15 cellular contexts compared by ENCODE assay signal in the genomic region with DNA sequence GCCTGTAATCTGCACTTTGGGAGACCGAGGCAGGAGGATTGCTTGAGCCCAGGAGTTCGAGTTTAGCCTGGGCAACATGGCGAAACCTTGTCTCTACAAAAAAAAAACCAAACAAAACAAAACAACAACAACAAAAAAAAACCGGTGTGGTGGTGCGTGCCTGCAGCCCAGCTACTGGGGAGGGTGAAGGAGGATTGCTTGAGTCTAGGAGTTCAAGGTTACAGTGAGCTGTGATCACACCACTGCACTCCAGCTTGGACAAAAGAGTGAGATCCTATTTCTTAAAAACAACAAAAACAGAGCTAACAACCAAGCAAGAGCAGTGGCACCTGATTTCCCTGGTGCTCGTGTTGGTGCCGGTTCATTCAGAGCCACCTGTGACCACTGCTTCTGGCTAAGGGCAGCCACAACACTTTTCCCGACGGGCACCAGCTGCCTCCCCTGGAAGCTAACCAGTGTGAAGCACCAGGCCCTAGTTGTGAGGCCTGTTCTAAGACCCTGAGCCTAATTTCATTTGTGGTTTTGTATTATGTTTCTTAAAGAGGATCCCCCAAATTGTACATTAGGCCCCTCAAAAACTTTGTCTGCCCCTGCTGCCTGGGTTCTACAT. TPM values are rescaled to one million over a fixed set of nuclear protein-coding genes. Genes with fewer than 3 reads are reported as not detected.
DNase-seq lines count a peak whose midpoint lies in the region; ATAC-seq and TF ChIP-seq lines count a peak whose summit lies in the region.
"Had no signal": no experiment of that assay in that cellular context is flagged by ENCODE, and none has a peak within 500 bp of the region (broad histone marks: within the 10 kb centered on the region; RNA-seq: fewer than 3 reads in every experiment).

No MANE protein-coding gene starts in this region.

- no peaks in the 10 kb centered on the region for H3K4me1 ChIP-seq in IMR-90 (ENCODE audit: control insufficient read depth, insufficient read depth, low read length)

- no peak overlapping the region for H3K4ac ChIP-seq in IMR-90 (ENCODE audit: low read depth, low read length)

- H4K91ac ChIP-seq in IMR-90 (ENCODE audit: insufficient read depth, low read depth, low read length) = no peak overlapping the region

- H4K20me1 ChIP-seq in IMR-90 (ENCODE audit: insufficient read depth, low read length) = no peaks in the 10 kb centered on the region

- H3K36me3 Mint-ChIP-seq in progenitor cell of endocrine pancreas (ENCODE audit: insufficient read depth) = no peaks in the 10 kb centered on the region
- H3K36me3 Mint-ChIP-seq: mesothelial cell of epicardium had no signal

- H3K27ac ChIP-seq in 22Rv1 (peak overlapping the region; percentile 28; the same call in 1 of the 2 replicates), IMR-90 (ENCODE audit: insufficient read depth, low read length) (no peak overlapping the region)

- H3K9me3 ChIP-seq in IMR-90 (ENCODE audit: control insufficient read depth, insufficient read depth, low read length) = no peaks in the 10 kb centered on the region

- no peak for TF ChIP-seq POLR2A in IMR-90 (IDR thresholded peaks at IDR 0.05; ENCODE audit: low read depth, low read length)

- H3K23ac ChIP-seq in IMR-90 (ENCODE audit: low read depth, low read length) = 0 out of 2 replicates have a peak overlapping the region, but pooled peaks have one; percentile 73

- ATAC-seq in IMR-90 (ENCODE audit: low read depth) = no peak
- no peak for ATAC-seq in HG03520 (IDR thresholded peaks at IDR 0.05; ENCODE audit: unreplicated experiment)
- no peak for ATAC-seq in HG02981 (IDR thresholded peaks at IDR 0.05; ENCODE audit: unreplicated experiment)

- intact Hi-C loops in IMR-90 (cut with micrococcal nuclease) = no loop called here

- TF ChIP-seq CTCF in 22Rv1 (IDR thresholded peaks at IDR 0.05) = no peak
- TF ChIP-seq CTCF in IMR-90 (conservative IDR thresholded peaks at IDR 0.05; ENCODE audit: low read depth, low read length) = no peak
- TF ChIP-seq CTCF in fibroblast of mammary gland (conservative IDR thresholded peaks at IDR 0.05; ENCODE audit: control insufficient read depth, insufficient read depth, low read depth, low read length) = no peak
- TF ChIP-seq CTCF in progenitor cell of endocrine pancreas (IDR thresholded peaks at IDR 0.05; ENCODE audit: unreplicated experiment) = no peak

- peaks cover 36% of the 10 kb centered on the region for H3K27me3 Mint-ChIP-seq in progenitor cell of endocrine pancreas

- no peak overlapping the region for H3K4me2 ChIP-seq in IMR-90 (ENCODE audit: low read depth, low read length)

- TF ChIP-seq RAD21 in IMR-90 (IDR thresholded peaks at IDR 0.05; ENCODE audit: low read length) = no peak

- H2BK20ac ChIP-seq in IMR-90 (ENCODE audit: low read depth, low read length) = no peak overlapping the region

- H3K36me3 ChIP-seq in IMR-90 (ENCODE audit: control insufficient read depth, insufficient read depth, low read length) = no peaks in the 10 kb centered on the region

- no peak overlapping the region for H2AK5ac ChIP-seq in IMR-90 (ENCODE audit: low read depth, low read length)

- H2AFZ ChIP-seq in IMR-90 (replicated peaks; ENCODE audit: low read length, poor library complexity) = no peak overlapping the region

- no peaks in the 10 kb centered on the region for H3K9me3 Mint-ChIP-seq in progenitor cell of endocrine pancreas (ENCODE audit: low read depth)
- H3K9me3 Mint-ChIP-seq: mesothelial cell of epicardium; stimulated activated naive CD8-positive, alpha-beta T cell treated with anti-CD3 and anti-CD28 coated beads, Interleukin-15, Interleukin-2, amounts not matched to agents 100 ng/mL and 50 ng/mL, for 24 hours had no signal

- H3K9me1 ChIP-seq in IMR-90 (ENCODE audit: insufficient read depth, low read length) = peaks cover 3% of the 10 kb centered on the region; the same call in 1 of the 2 replicates

- in situ Hi-C loops in IMR-90 (cut with MboI; ENCODE audit: low sequenced_read_pairs) = no loop called here

- CTCF ChIA-PET in IMR-90 (lab: Yijun Ruan, JAX) = interaction anchor here (0.6 kb wide), 1 partner anchor 33 kb away, joined by 3 read pairs; no protein-coding TSS in a partner anchor

- no peak overlapping the region for H3K14ac ChIP-seq in IMR-90 (replicated peaks; ENCODE audit: low read depth, low read length)

- dilution Hi-C loops in IMR-90 (cut with HindIII; ENCODE audit: low sequenced_read_pairs, unreplicated experiment) = no loop called here

- POLR2A ChIA-PET in IMR-90 (lab: Charles Lee; ENCODE audit: unreplicated experiment) = no interaction called here

- H4K5ac ChIP-seq in IMR-90 (ENCODE audit: low read depth, low read length) = no peak overlapping the region

- DNase-seq in IMR-90 = no peak
- DNase-seq in fibroblast of mammary gland (ENCODE audit: low read depth) = no peak
- DNase-seq in progenitor cell of endocrine pancreas (ENCODE audit: low spot score, unreplicated experiment) = no peak
- no peak for DNase-seq in dermis blood vessel endothelial cell
- DNase-seq in GF-D8 (lab: John Stamatoyannopoulos, UW) = no peak
- DNase-seq: effector CD4-positive, alpha-beta T cell; foreskin melanocyte; NCI-H2081; T-helper 1 cell had no signal

- peak overlapping the region; percentile 39 for H3K4me3 Mint-ChIP-seq in progenitor cell of endocrine pancreas (ENCODE audit: low read depth)

- no peak overlapping the region for H2BK5ac ChIP-seq in IMR-90 (ENCODE audit: low read depth, low read length, poor library complexity, severe bottlenecking)

- H4K8ac ChIP-seq in IMR-90 (ENCODE audit: low read depth in 2 of 2, low read length in 2 of 2) = no peak overlapping the region

- peaks cover 30% of the 10 kb centered on the region for H3K4me1 Mint-ChIP-seq in progenitor cell of endocrine pancreas (ENCODE audit: low read depth)

- no peak overlapping the region for H3K18ac ChIP-seq in IMR-90 (ENCODE audit: low read depth, low read length)

- no peak overlapping the region for H3K9ac ChIP-seq in IMR-90 (ENCODE audit: low read depth, low read length)

- H3K4me3 ChIP-seq in IMR-90 (ENCODE audit: insufficient read depth, low read depth, low read length) (no peak overlapping the region), fibroblast of mammary gland (ENCODE audit: control insufficient read depth, low read depth, low read length) (peak overlapping the region; percentile 69)

- H3K27ac Mint-ChIP-seq in progenitor cell of endocrine pancreas = no peak overlapping the region
- H3K27ac Mint-ChIP-seq: mesothelial cell of epicardium; stimulated activated naive CD8-positive, alpha-beta T cell treated with anti-CD3 and anti-CD28 coated beads, Interleukin-15, Interleukin-2, amounts not matched to agents 100 ng/mL and 50 ng/mL, for 24 hours had no signal

- H3K27me3 ChIP-seq in IMR-90 (ENCODE audit: control insufficient read depth, insufficient read depth, low read length) = no peaks in the 10 kb centered on the region; the same call in 1 of the 2 replicates

- no peak overlapping the region for H2AK9ac ChIP-seq in IMR-90 (replicated peaks; ENCODE audit: low read depth, low read length, poor library complexity)

- WGBS in IMR-90 (ENCODE audit: extremely low coverage in 2 of 2, insufficient read length in 1 of 2), 2 experiments = 93% methylated on average over 4 of the region's 9 CpGs; no CpG with 5 or more reads in 1 of the 2 experiments

- H3K56ac ChIP-seq in IMR-90 (ENCODE audit: extremely low read depth, insufficient read depth, low read length) = no peak overlapping the region

- no peak overlapping the region for H2BK120ac ChIP-seq in IMR-90 (ENCODE audit: low read depth, low read length)

- H3K79me1 ChIP-seq in IMR-90 (ENCODE audit: low read depth in 1 of 2, low read length in 2 of 2) = no peaks in the 10 kb centered on the region

- no TSS peak for BruUV-seq in IMR-90 (replicated peaks; lab: Mats Ljungman, UMichigan)

- no peak overlapping the region for H2BK15ac ChIP-seq in IMR-90 (ENCODE audit: low read depth, low read length)

TF ChIP-seq in IMR-90, 13 proteins besides CTCF, POLR2A, EP300 and RAD21:
- TF ChIP-seq CHD1 (IDR thresholded peaks at IDR 0.05; ENCODE audit: low read depth, low read length) (no peak), SMC3 (IDR thresholded peaks at IDR 0.05; ENCODE audit: low read depth, low read length) (no peak), MAZ (IDR thresholded peaks at IDR 0.05; ENCODE audit: borderline replicate concordance, low read depth, low read length) (no peak)

RNA-seq across cellular contexts. Expression of a gene that starts 1.3 kb away (rescaled TPM):
- total RNA-seq in IMR-90 (2012; rRNA removed) = 57.2 and 59.9 TPM in 2 replicates
- 18.7 and 21.7 TPM in 2 replicates for polyA plus RNA-seq in IMR-90 (2012; rRNA removed)
- polyA plus RNA-seq in IMR-90 (2012; cell fraction: cytosol; rRNA removed) = 6.1 and 8.5 TPM in 2 replicates
- polyA plus RNA-seq in IMR-90 (2012; cell fraction: nucleus; rRNA removed; ENCODE audit: low replicate concordance) = 1.6 and 13.0 TPM in 2 replicates
- total RNA-seq in progenitor cell of endocrine pancreas = 4.1 and 5.5 TPM in 2 replicates
- 2.4 and 2.6 TPM in 2 replicates for total RNA-seq in dermis blood vessel endothelial cell
- polyA plus RNA-seq: smooth muscle cell had no signal
